In genomic region chr3:184525337-184526157, GRCh38 we compare ENCODE assay signal across 8 cellular contexts. TPM values are rescaled to one million over a fixed set of nuclear protein-coding genes. Genes with fewer than 3 reads are reported as not detected.
A peak's percentile ranks its signal among the peaks of the same experiment; 100 is the strongest.
DNase-seq lines count a peak whose midpoint lies in the region; ATAC-seq and TF ChIP-seq lines count a peak whose summit lies in the region.

No MANE protein-coding gene starts in this region.

- H3K27me3 Mint-ChIP-seq in activated naive CD8-positive, alpha-beta T cell treated with anti-CD3 and anti-CD28 coated beads, Interleukin-2, amount 50 U/mL, for 24 hours: peaks cover 35% of the 10 kb centered on the region

- H3K4me3 Mint-ChIP-seq in activated naive CD8-positive, alpha-beta T cell treated with anti-CD3 and anti-CD28 coated beads, Interleukin-2, amount 50 U/mL, for 24 hours: peak overlapping the region; percentile 80

- POLR2A ChIA-PET in IMR-90 (lab: Charles Lee; ENCODE audit: unreplicated experiment): interaction anchor here (0.7 kb wide), 1 partner anchor 24 kb away, joined by 14 read pairs; no protein-coding TSS in a partner anchor

- H3K9me3 Mint-ChIP-seq in activated naive CD8-positive, alpha-beta T cell treated with anti-CD3 and anti-CD28 coated beads, Interleukin-2, amount 50 U/mL, for 24 hours: no peaks in the 10 kb centered on the region

- H3K4ac ChIP-seq in IMR-90 (ENCODE audit: low read depth, low read length): no peak overlapping the region

- peak overlapping the region; percentile 60 for H2AFZ ChIP-seq in IMR-90 (replicated peaks; ENCODE audit: low read length, poor library complexity)

- no peak for TF ChIP-seq POLR2A in IMR-90 (IDR thresholded peaks at IDR 0.05; ENCODE audit: low read depth, low read length)

- H3K27me3 ChIP-seq in IMR-90 (ENCODE audit: control insufficient read depth, insufficient read depth, low read length): peaks cover 51% of the 10 kb centered on the region

- DNase-seq in AG09309 (ENCODE audit: low read depth) (no peak), IMR-90 (no peak), iPS DF 19.7 (ENCODE audit: low read depth, low spot score) (peak; percentile 80), skeletal muscle cell (ENCODE audit: low read depth) (no peak), KG1 (lab: John Stamatoyannopoulos, UW) (no peak), SK-N-DZ (ENCODE audit: low spot score) (no peak)
- peak; percentile 23 for DNase-seq in activated naive CD8-positive, alpha-beta T cell treated with anti-CD3 and anti-CD28 coated beads, Interleukin-2, amount 50 U/mL, for 24 hours

- H3K79me1 ChIP-seq in IMR-90 (ENCODE audit: low read depth in 1 of 2, low read length in 2 of 2): no peaks in the 10 kb centered on the region

- TF ChIP-seq CTCF in AG09309 (IDR thresholded peaks at IDR 0.05; ENCODE audit: control insufficient read depth, insufficient read depth, low read depth, low read length, missing control alignments) (no peak), IMR-90 (conservative IDR thresholded peaks at IDR 0.05; ENCODE audit: low read depth, low read length) (no peak)

- H2BK120ac ChIP-seq in IMR-90 (ENCODE audit: low read depth, low read length): no peak overlapping the region

- H3K27ac ChIP-seq in IMR-90 (ENCODE audit: insufficient read depth, low read length): no peak overlapping the region

- no peak overlapping the region for H2BK20ac ChIP-seq in IMR-90 (ENCODE audit: low read depth, low read length)

- H4K8ac ChIP-seq in IMR-90 (ENCODE audit: low read depth in 2 of 2, low read length in 2 of 2): no peak overlapping the region

- H3K18ac ChIP-seq in IMR-90 (ENCODE audit: low read depth, low read length): no peak overlapping the region

- no peaks in the 10 kb centered on the region for H3K9me3 ChIP-seq in IMR-90 (ENCODE audit: control insufficient read depth, insufficient read depth, low read length)

- no peak overlapping the region for H2BK5ac ChIP-seq in IMR-90 (ENCODE audit: low read depth, low read length, poor library complexity, severe bottlenecking)

- no peak overlapping the region for H2AK9ac ChIP-seq in IMR-90 (replicated peaks; ENCODE audit: low read depth, low read length, poor library complexity)

- H3K14ac ChIP-seq in IMR-90 (replicated peaks; ENCODE audit: low read depth, low read length): no peak overlapping the region

- H3K23ac ChIP-seq in IMR-90 (ENCODE audit: low read depth, low read length): no peak overlapping the region

- no peak overlapping the region for H4K5ac ChIP-seq in IMR-90 (ENCODE audit: low read depth, low read length)

- no peak for TF ChIP-seq RAD21 in IMR-90 (IDR thresholded peaks at IDR 0.05; ENCODE audit: low read length)

- peaks cover 3% of the 10 kb centered on the region; the same call in 1 of the 2 replicates for H3K4me1 ChIP-seq in IMR-90 (ENCODE audit: control insufficient read depth, insufficient read depth, low read length)

- CTCF ChIA-PET in IMR-90 (lab: Yijun Ruan, JAX): interaction anchor here (0.7 to 2.9 kb wide), 3 partner anchors 12 to 154 kb away, joined by 3 to 9 read pairs (median 3); no protein-coding TSS in a partner anchor

- H4K91ac ChIP-seq in IMR-90 (ENCODE audit: insufficient read depth, low read depth, low read length): no peak overlapping the region

- peak; percentile 37; the same call in 1 of the 2 replicates for ATAC-seq in IMR-90 (ENCODE audit: low read depth)
- ATAC-seq in activated naive CD8-positive, alpha-beta T cell treated with anti-CD3 and anti-CD28 coated beads, Interleukin-2, amount 50 U/mL, for 24 hours: peak; percentile 37
- ATAC-seq in GM19455 (IDR thresholded peaks at IDR 0.05; ENCODE audit: unreplicated experiment): no peak

- H3K56ac ChIP-seq in IMR-90 (ENCODE audit: extremely low read depth, insufficient read depth, low read length): no peak overlapping the region

- peak overlapping the region; percentile 64 for H3K4me2 ChIP-seq in IMR-90 (ENCODE audit: low read depth, low read length)

- WGBS in IMR-90 (ENCODE audit: extremely low coverage in 2 of 2, insufficient read length in 1 of 2), 2 experiments: 2% methylated on average over 26 of the region's 66 CpGs; no CpG with 5 or more reads in 1 of the 2 experiments

- no peak overlapping the region for H3K9ac ChIP-seq in IMR-90 (ENCODE audit: low read depth, low read length)

- H2BK15ac ChIP-seq in IMR-90 (ENCODE audit: low read depth, low read length): no peak overlapping the region

- in situ Hi-C loops in IMR-90 (cut with MboI; ENCODE audit: low sequenced_read_pairs): no loop called here

- dilution Hi-C loops in IMR-90 (cut with HindIII; ENCODE audit: low sequenced_read_pairs, unreplicated experiment): loop anchor here (25.0 kb wide), 1 partner anchor 163 kb away; the partner anchor contains the start of genes CLCN2 and POLR2H

- no TSS peak for BruUV-seq in IMR-90 (replicated peaks; lab: Mats Ljungman, UMichigan)

- no peak overlapping the region for H2AK5ac ChIP-seq in IMR-90 (ENCODE audit: low read depth, low read length)

- H3K9me1 ChIP-seq in IMR-90 (ENCODE audit: insufficient read depth, low read length): no peaks in the 10 kb centered on the region

- no peaks in the 10 kb centered on the region for H4K20me1 ChIP-seq in IMR-90 (ENCODE audit: insufficient read depth, low read length)

- no peak overlapping the region for H3K27ac Mint-ChIP-seq in activated naive CD8-positive, alpha-beta T cell treated with anti-CD3 and anti-CD28 coated beads, Interleukin-2, amount 50 U/mL, for 24 hours

- intact Hi-C loops in IMR-90 (cut with micrococcal nuclease): loop anchor here (5.0 kb wide), 1 partner anchor 48 kb away; no protein-coding TSS in a partner anchor

- H3K4me3 ChIP-seq in AG09309 (ENCODE audit: control insufficient read depth, low read depth, low read length) (peak overlapping the region; percentile 21), IMR-90 (ENCODE audit: insufficient read depth, low read depth, low read length) (peak overlapping the region; percentile 22), skeletal muscle cell (ENCODE audit: low read depth, low read length) (peak overlapping the region; percentile 45)

- no peaks in the 10 kb centered on the region for H3K36me3 Mint-ChIP-seq in activated naive CD8-positive, alpha-beta T cell treated with anti-CD3 and anti-CD28 coated beads, Interleukin-2, amount 50 U/mL, for 24 hours (ENCODE audit: low read depth)

- peaks cover 19% of the 10 kb centered on the region for H3K4me1 Mint-ChIP-seq in activated naive CD8-positive, alpha-beta T cell treated with anti-CD3 and anti-CD28 coated beads, Interleukin-2, amount 50 U/mL, for 24 hours

- H3K36me3 ChIP-seq in IMR-90 (ENCODE audit: control insufficient read depth, insufficient read depth, low read length): no peaks in the 10 kb centered on the region

TF ChIP-seq in IMR-90, 13 proteins besides CTCF, POLR2A, EP300 and RAD21:
- TF ChIP-seq CEBPB (IDR thresholded peaks at IDR 0.05; ENCODE audit: low read depth, low read length) (no peak), RCOR1 (IDR thresholded peaks at IDR 0.05; ENCODE audit: insufficient replicate concordance, low read length) (no peak), MXI1 (IDR thresholded peaks at IDR 0.05; ENCODE audit: borderline replicate concordance, low read depth, low read length) (no peak), BHLHE40 (IDR thresholded peaks at IDR 0.05; ENCODE audit: low read depth, low read length) (no peak), FOS (IDR thresholded peaks at IDR 0.05; ENCODE audit: low read depth, low read length) (no peak), NFE2L2 (IDR thresholded peaks at IDR 0.05; ENCODE audit: low read depth, low read length) (no peak), ELK1 (IDR thresholded peaks at IDR 0.05; ENCODE audit: borderline replicate concordance, low read depth, low read length) (no peak), USF2 (IDR thresholded peaks at IDR 0.05; ENCODE audit: low read depth, low read length) (no peak), SMC3 (IDR thresholded peaks at IDR 0.05; ENCODE audit: low read depth, low read length) (no peak), MAZ (IDR thresholded peaks at IDR 0.05; ENCODE audit: borderline replicate concordance, low read depth, low read length) (no peak), MAFK (IDR thresholded peaks at IDR 0.05; ENCODE audit: low read depth, low read length) (no peak)
TF ChIP-seq in IMR-90: peak in this region for 0.

RNA-seq across cellular contexts. Expression of gene EPHB3, which starts 36.0 kb away (rescaled TPM):
- 0.72 and 0.83 TPM in 2 replicates for total RNA-seq in IMR-90 (2012; rRNA removed)
- 2.2 and 2.9 TPM in 2 replicates for polyA plus RNA-seq in IMR-90 (2012; rRNA removed)
- polyA plus RNA-seq in IMR-90 (2012; cell fraction: cytosol; rRNA removed): 1.6 and 3.6 TPM in 2 replicates
- polyA plus RNA-seq in IMR-90 (2012; cell fraction: nucleus; rRNA removed; ENCODE audit: low replicate concordance): 14.5 and 15.0 TPM in 2 replicates
- 12.5 and 12.6 TPM in 2 replicates for polyA plus RNA-seq in SK-N-DZ (2014; cell fraction: cytosol; rRNA removed)
- polyA plus RNA-seq in SK-N-DZ (2014; cell fraction: nucleus; rRNA removed): 13.3 and 15.7 TPM in 2 replicates

Comparison
In these comparisons a context has a peak if more than half of its experiments do, and no peak if none do; other contexts are left out.
1. DNase-seq: peak in activated naive CD8-positive, alpha-beta T cell treated with anti-CD3 and anti-CD28 coated beads, Interleukin-2, amount 50 U/mL, for 24 hours (single experiment) and iPS DF 19.7 (single experiment); none in AG09309 (single experiment), IMR-90 (single experiment), skeletal muscle cell (single experiment), KG1 (single experiment) and SK-N-DZ (single experiment).
2. Peak in every context shown above with its lines, with median percentiles within 50 percentile points of each other: H3K4me3 ChIP-seq.